In the genomic region with DNA sequence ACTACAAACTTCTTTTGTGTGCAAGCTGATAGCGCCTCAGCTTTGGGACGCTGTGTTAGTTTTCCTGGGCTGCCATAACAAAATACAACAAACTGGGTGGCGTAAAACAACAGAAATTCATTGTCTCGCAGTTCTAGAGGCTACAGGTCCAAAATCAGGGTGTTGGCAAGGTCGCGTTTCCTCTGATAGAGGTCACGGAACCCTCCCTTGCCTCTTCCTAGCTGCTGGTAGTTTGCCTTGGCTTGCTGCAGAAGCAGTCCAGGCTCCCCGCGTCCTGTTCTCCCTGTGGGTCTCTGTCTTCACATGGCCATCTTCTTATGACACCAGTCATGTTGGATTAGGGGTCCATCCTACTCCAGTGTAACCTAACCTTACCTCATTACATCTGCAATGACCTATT, we compare ENCODE assay signal across 27 cellular contexts.
"Had no signal": no experiment of that assay in that cellular context is flagged by ENCODE, and none has a peak within 500 bp of the region (broad histone marks: within the 10 kb centered on the region; RNA-seq: fewer than 3 reads in every experiment).

No MANE protein-coding gene starts in this region.

- H3K36me3 Mint-ChIP-seq: activated naive CD4-positive, alpha-beta T cell treated with anti-CD3 and anti-CD28 coated beads, Interleukin-2, amount 10 ng/mL, durations not matched to agents 7 days and 5 days; activated naive CD8-positive, alpha-beta T cell treated with anti-CD3 and anti-CD28 coated beads for 36 hours had no signal

- H3K4me3 Mint-ChIP-seq: activated CD8-positive, alpha-beta T cell treated with anti-CD3 and anti-CD28 coated beads for 36 hours; activated naive CD4-positive, alpha-beta T cell treated with anti-CD3 and anti-CD28 coated beads, Interleukin-2, amount 10 ng/mL, durations not matched to agents 7 days and 5 days; activated naive CD8-positive, alpha-beta T cell treated with anti-CD3 and anti-CD28 coated beads for 36 hours; activated T-cell treated with anti-CD3 and anti-CD28 coated beads, Interleukin-2, amount 50 U/mL, for 72 hours; T-helper 1 cell treated with Interleukin-12 subunit alpha and Interleukin-12 subunit beta and Interleukin-4 antibody, amounts not matched to agents 30 μg/mL and 1 μg/mL, for 36 hours had no signal

- H3K4me2 ChIP-seq: KMS-11 had no signal

- H3K36me3 ChIP-seq: brain microvascular endothelial cell, cardiac muscle cell, MG63, Peyer's patch had no signal

- H3K27ac Mint-ChIP-seq: activated CD8-positive, alpha-beta T cell treated with anti-CD3 and anti-CD28 coated beads for 36 hours; activated naive CD4-positive, alpha-beta T cell treated with anti-CD3 and anti-CD28 coated beads, Interleukin-2, amount 10 ng/mL, durations not matched to agents 7 days and 5 days; activated naive CD8-positive, alpha-beta T cell treated with anti-CD3 and anti-CD28 coated beads for 36 hours; activated T-cell treated with anti-CD3 and anti-CD28 coated beads, Interleukin-2, amount 50 U/mL, for 72 hours; activated T-helper 2 cell treated with anti-CD3 and anti-CD28 coated beads, Interferon-gamma antibody, Interleukin-2, Interleukin-4, amounts not matched to agents 10 μg/mL and 5 μg/mL and 100 μg/mL, durations not matched to agents 14 hours and 24 hours and 36 hours; T-helper 1 cell treated with Interleukin-12 subunit alpha and Interleukin-12 subunit beta and Interleukin-4 antibody, amounts not matched to agents 30 μg/mL and 1 μg/mL, for 36 hours had no signal

- H3K4me1 ChIP-seq: Peyer's patch had no signal

- H3K9ac ChIP-seq: KMS-11 had no signal

- H3K9me3 Mint-ChIP-seq: activated CD8-positive, alpha-beta T cell treated with anti-CD3 and anti-CD28 coated beads for 36 hours; activated naive CD4-positive, alpha-beta T cell treated with anti-CD3 and anti-CD28 coated beads, Interleukin-2, amount 10 ng/mL, durations not matched to agents 7 days and 5 days; activated naive CD8-positive, alpha-beta T cell treated with anti-CD3 and anti-CD28 coated beads for 36 hours; activated T-cell treated with anti-CD3 and anti-CD28 coated beads, Interleukin-2, amount 50 U/mL, for 72 hours; activated T-helper 2 cell treated with anti-CD3 and anti-CD28 coated beads, Interferon-gamma antibody, Interleukin-2, Interleukin-4, amounts not matched to agents 10 μg/mL and 5 μg/mL and 100 μg/mL, durations not matched to agents 14 hours and 24 hours and 36 hours; T-helper 1 cell treated with Interleukin-12 subunit alpha and Interleukin-12 subunit beta and Interleukin-4 antibody, amounts not matched to agents 30 μg/mL and 1 μg/mL, for 36 hours had no signal

- H3K27ac ChIP-seq: brain microvascular endothelial cell, cardiac muscle cell, KMS-11, Peyer's patch, RWPE1 had no signal

- ATAC-seq: activated CD4-positive, CD25-positive, alpha-beta regulatory T cell treated with anti-CD3 and anti-CD28 coated beads, Interleukin-2, amount 50 U/mL, for 24 hours; activated CD8-positive, alpha-beta T cell treated with anti-CD3 and anti-CD28 coated beads for 36 hours; activated T-cell treated with anti-CD3 and anti-CD28 coated beads, Interleukin-2, amount 50 U/mL, for 72 hours had no signal

- H3K27me3 Mint-ChIP-seq: activated CD8-positive, alpha-beta T cell treated with anti-CD3 and anti-CD28 coated beads for 36 hours had no signal

- H3K4me3 ChIP-seq: cardiac muscle cell, MG63, Peyer's patch had no signal

- H3K9me3 ChIP-seq: MG63, Peyer's patch had no signal

- H3K27me3 ChIP-seq: brain microvascular endothelial cell, cardiac muscle cell, MG63, Peyer's patch had no signal

- H3K4me1 Mint-ChIP-seq: activated naive CD4-positive, alpha-beta T cell treated with anti-CD3 and anti-CD28 coated beads, Interleukin-2, amount 10 ng/mL, durations not matched to agents 7 days and 5 days had no signal

- DNase-seq: activated CD4-positive, alpha-beta T cell treated with anti-CD3 and anti-CD28 coated beads for 4 hours; activated CD8-positive, alpha-beta memory T cell treated with anti-CD3 and anti-CD28 coated beads, Interleukin-2, amount 50 U/mL, for 4 hours; activated CD8-positive, alpha-beta T cell treated with anti-CD3 and anti-CD28 coated beads for 36 hours; activated gamma-delta T cell treated with Interleukin-2 at 50 U/mL for 16 hours; activated naive CD4-positive, alpha-beta T cell treated with anti-CD3 and anti-CD28 coated beads, Interleukin-2, amount 10 ng/mL, durations not matched to agents 7 days and 5 days; activated naive CD8-positive, alpha-beta T cell treated with anti-CD3 and anti-CD28 coated beads for 36 hours; activated T-cell treated with anti-CD3 and anti-CD28 coated beads, Interleukin-2, amount 50 U/mL, for 72 hours; brain microvascular endothelial cell; MG63; MV-4-11; NCI-H1105; NCI-H1436; NCI-H1694 treated with DMSO at 0.1 percent for 48 hours; NCI-H2029 treated with DMSO at 0.1 percent for 48 hours; NCI-H345; NCI-H510A; NCI-H526 treated with DMSO at 0.1 percent for 48 hours; NCI-H82; NK-92 treated with Interleukin-12 subunit alpha and Interleukin-12 subunit beta, amount 100 ng/mL, for 24 hours; SHP77 treated with DMSO at 0.1 percent for 48 hours had no signal
